ENCODE assay signal across 8 cellular contexts in genomic region chr5:90264930-90265857, GRCh38.
DNase-seq lines count a peak whose midpoint lies in the region; ATAC-seq and TF ChIP-seq lines count a peak whose summit lies in the region.

No MANE protein-coding gene starts in this region.

- no peak for ATAC-seq in activated CD4-positive, CD25-positive, alpha-beta regulatory T cell treated with anti-CD3 and anti-CD28 coated beads, Interleukin-2, amount 50 U/mL, for 24 hours
- ATAC-seq in HG02970 (IDR thresholded peaks at IDR 0.05; ENCODE audit: low FRiP score, unreplicated experiment) = peak; percentile 51
- peak; percentile 74 for ATAC-seq in WTC11

- H3K27me3 Mint-ChIP-seq in WTC11 (ENCODE audit: low read depth) = no peaks in the 10 kb centered on the region

- H3K9me3 Mint-ChIP-seq in WTC11 = no peaks in the 10 kb centered on the region

- H3K4me3 Mint-ChIP-seq in WTC11 = no peak overlapping the region

- peak; percentile 38 for DNase-seq in activated CD4-positive, CD25-positive, alpha-beta regulatory T cell treated with anti-CD3 and anti-CD28 coated beads, Interleukin-2, amount 50 U/mL, for 72 hours
- DNase-seq in NCI-H2171 (lab: John Stamatoyannopoulos, UW) (peak; percentile 7), WTC11 (ENCODE audit: low spot score) (peak; percentile 63), ecto neural progenitor cell (ENCODE audit: low spot score) (peak; percentile 64), lung microvascular endothelial cell (ENCODE audit: low read depth in 2 of 2) (peak; percentile 67 to 76)
- peak; percentile 1 for DNase-seq in stimulated activated CD8-positive, alpha-beta memory T cell treated with anti-CD3 and anti-CD28 coated beads, Interleukin-15, amount 100 ng/mL, for 24 hours (ENCODE audit: low read depth)

- TF ChIP-seq CTCF in WTC11 (IDR thresholded peaks at IDR 0.05) = peak; percentile 80

- CTCF ChIA-PET in WTC11 (lab: Charles Lee) = interaction anchor here (0.6 to 1.3 kb wide), 14 partner anchors 10 to 1541 kb away, joined by 3 to 8 read pairs (median 3); no protein-coding TSS in a partner anchor

- POLR2A ChIA-PET in WTC11 (lab: Charles Lee) = no interaction called here

- H3K36me3 Mint-ChIP-seq in WTC11 = no peaks in the 10 kb centered on the region

- H3K27ac Mint-ChIP-seq in WTC11 = no peak overlapping the region

- peaks cover 11% of the 10 kb centered on the region for H3K4me1 Mint-ChIP-seq in WTC11

TF ChIP-seq in WTC11, 78 proteins besides CTCF, POLR2A, EP300 and RAD21:
- no peak for TF ChIP-seq E2F5 (CRISPR knock-in tag; IDR thresholded peaks at IDR 0.05)
- no peak for TF ChIP-seq ZNF671 (CRISPR knock-in tag; IDR thresholded peaks at IDR 0.05)
- no peak for TF ChIP-seq GTF2I (CRISPR knock-in tag; conservative IDR thresholded peaks at IDR 0.05)
- no peak for TF ChIP-seq ZNF423 (CRISPR knock-in tag; IDR thresholded peaks at IDR 0.05)
- no peak for TF ChIP-seq ZNF281 (CRISPR knock-in tag; IDR thresholded peaks at IDR 0.05)
- TF ChIP-seq USF1 (CRISPR knock-in tag; IDR thresholded peaks at IDR 0.05) = no peak
- TF ChIP-seq OVOL2 (CRISPR knock-in tag; IDR thresholded peaks at IDR 0.05; ENCODE audit: borderline replicate concordance) = no peak
- TF ChIP-seq FOXP4 (CRISPR knock-in tag; IDR thresholded peaks at IDR 0.05) = no peak
- no peak for TF ChIP-seq ETV6 (CRISPR knock-in tag; IDR thresholded peaks at IDR 0.05)
- TF ChIP-seq MLX (CRISPR knock-in tag; IDR thresholded peaks at IDR 0.05) = no peak
- TF ChIP-seq, protein P1, sequence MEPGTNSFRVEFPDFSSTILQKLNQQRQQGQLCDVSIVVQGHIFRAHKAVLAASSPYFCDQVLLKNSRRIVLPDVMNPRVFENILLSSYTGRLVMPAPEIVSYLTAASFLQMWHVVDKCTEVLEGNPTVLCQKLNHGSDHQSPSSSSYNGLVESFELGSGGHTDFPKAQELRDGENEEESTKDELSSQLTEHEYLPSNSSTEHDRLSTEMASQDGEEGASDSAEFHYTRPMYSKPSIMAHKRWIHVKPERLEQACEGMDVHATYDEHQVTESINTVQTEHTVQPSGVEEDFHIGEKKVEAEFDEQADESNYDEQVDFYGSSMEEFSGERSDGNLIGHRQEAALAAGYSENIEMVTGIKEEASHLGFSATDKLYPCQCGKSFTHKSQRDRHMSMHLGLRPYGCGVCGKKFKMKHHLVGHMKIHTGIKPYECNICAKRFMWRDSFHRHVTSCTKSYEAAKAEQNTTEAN (CRISPR knock-in tag; IDR thresholded peaks at IDR 0.05) = no peak
- TF ChIP-seq MXD4 (CRISPR knock-in tag; IDR thresholded peaks at IDR 0.05; ENCODE audit: borderline replicate concordance) = no peak
- no peak for TF ChIP-seq CBFB (CRISPR knock-in tag; IDR thresholded peaks at IDR 0.05; ENCODE audit: low read depth)
- TF ChIP-seq TCF7 (CRISPR knock-in tag; IDR thresholded peaks at IDR 0.05; ENCODE audit: low read depth) = no peak

Comparison
In these comparisons a context has a peak if more than half of its experiments do, and no peak if none do; other contexts are left out.
1. DNase-seq: peak in every context shown above with its lines; median percentile 72 in lung microvascular endothelial cell; 64 in ecto neural progenitor cell; 63 in WTC11; 38 in activated CD4-positive, CD25-positive, alpha-beta regulatory T cell treated with anti-CD3 and anti-CD28 coated beads, Interleukin-2, amount 50 U/mL, for 72 hours; 7 in NCI-H2171; 1 in stimulated activated CD8-positive, alpha-beta memory T cell treated with anti-CD3 and anti-CD28 coated beads, Interleukin-15, amount 100 ng/mL, for 24 hours.
2. ATAC-seq: peak in HG02970 (single experiment) and WTC11 (single experiment); none in activated CD4-positive, CD25-positive, alpha-beta regulatory T cell treated with anti-CD3 and anti-CD28 coated beads, Interleukin-2, amount 50 U/mL, for 24 hours (0 of 2).